19 cellular contexts compared by ENCODE assay signal in genomic region chr3:42520906-42521305, GRCh38. TPM values are rescaled to one million over a fixed set of nuclear protein-coding genes. Genes with fewer than 3 reads are reported as not detected.
DNase-seq lines count a peak whose midpoint lies in the region; ATAC-seq and TF ChIP-seq lines count a peak whose summit lies in the region.
"Had no signal": no experiment of that assay in that cellular context is flagged by ENCODE, and none has a peak within 500 bp of the region (broad histone marks: within the 10 kb centered on the region; RNA-seq: fewer than 3 reads in every experiment).

No MANE protein-coding gene starts in this region.

- intact Hi-C loops in CD8-positive, alpha-beta T cell (cut with DNase I, micrococcal nuclease): no loop called here

- no peaks in the 10 kb centered on the region for H3K27me3 Mint-ChIP-seq in activated CD4-positive, alpha-beta T cell treated with anti-CD3 and anti-CD28 coated beads, Interleukin-2, amount 10 ng/mL, durations not matched to agents 7 days and 5 days
- H3K27me3 Mint-ChIP-seq in CD8-positive, alpha-beta T cell (ENCODE audit: low read depth): no peaks in the 10 kb centered on the region
- no peaks in the 10 kb centered on the region for H3K27me3 Mint-ChIP-seq in neural crest cell (ENCODE audit: low read depth)

- H3K27ac Mint-ChIP-seq in activated CD4-positive, alpha-beta T cell treated with anti-CD3 and anti-CD28 coated beads, Interleukin-2, amount 10 ng/mL, durations not matched to agents 7 days and 5 days: peak overlapping the region; percentile 86
- H3K27ac Mint-ChIP-seq in CD8-positive, alpha-beta T cell: peak overlapping the region; percentile 76
- H3K27ac Mint-ChIP-seq in neural crest cell (ENCODE audit: unreplicated experiment): peak overlapping the region; percentile 51

- H3K27me3 ChIP-seq in CD8-positive, alpha-beta T cell (ENCODE audit: insufficient read depth, low read length): no peaks in the 10 kb centered on the region
- H3K27me3 ChIP-seq: Peyer's patch had no signal

- H3K4me1 Mint-ChIP-seq in activated CD4-positive, alpha-beta T cell treated with anti-CD3 and anti-CD28 coated beads, Interleukin-2, amount 10 ng/mL, durations not matched to agents 7 days and 5 days: peaks cover 32% of the 10 kb centered on the region
- peaks cover 39% of the 10 kb centered on the region for H3K4me1 Mint-ChIP-seq in CD8-positive, alpha-beta T cell (ENCODE audit: low read depth)
- no peaks in the 10 kb centered on the region for H3K4me1 Mint-ChIP-seq in neural crest cell

- POLR2A ChIA-PET in activated CD4-positive, alpha-beta T cell treated with anti-CD3 and anti-CD28 coated beads, Interleukin-2, amount 10 ng/mL, durations not matched to agents 7 days and 5 days (lab: Charles Lee): no interaction called here
- POLR2A ChIA-PET in CD8-positive, alpha-beta T cell (lab: Charles Lee): no interaction called here

- H3K27ac ChIP-seq in CD8-positive, alpha-beta T cell (ENCODE audit: low read depth, low read length): no peak overlapping the region
- H3K27ac ChIP-seq: Peyer's patch had no signal

- no peaks in the 10 kb centered on the region for H3K36me3 ChIP-seq in CD8-positive, alpha-beta T cell (ENCODE audit: insufficient read depth, low read length)

- no peak for TF ChIP-seq CTCF in CD8-positive, alpha-beta T cell (IDR thresholded peaks at IDR 0.05)
- no peak for TF ChIP-seq CTCF in neural crest cell (conservative IDR thresholded peaks at IDR 0.05)

- H3K9me3 ChIP-seq in CD8-positive, alpha-beta T cell (ENCODE audit: low read length): no peaks in the 10 kb centered on the region
- H3K9me3 ChIP-seq: Peyer's patch had no signal

- DNase-seq in activated CD4-positive, alpha-beta T cell treated with anti-CD3 and anti-CD28 coated beads, Interleukin-2, amount 10 ng/mL, durations not matched to agents 7 days and 5 days: no peak
- no peak for DNase-seq in activated CD4-positive, alpha-beta T cell treated with anti-CD3 and anti-CD28 coated beads, Interleukin-2, amount 50 U/mL, for 48 hours
- DNase-seq in CD8-positive, alpha-beta T cell: no peak
- DNase-seq in cerebellum (ENCODE audit: low spot score) (peak; percentile 89), neural crest cell (ENCODE audit: low read depth, low spot score) (no peak)
- DNase-seq: 8988T, DMS79, GDM1, HCEC 1CT, IMR-90, MV-4-11, NCI-H1417 treated with DMSO at 0.1 percent for 48 hours, NCI-H2029, NCI-H2171 treated with DMSO at 0.1 percent for 48 hours, NCI-H510A, Peyer's patch had no signal

- peaks cover 34% of the 10 kb centered on the region for H3K4me1 ChIP-seq in CD8-positive, alpha-beta T cell (ENCODE audit: insufficient read depth, low read length)

- ATAC-seq in CD8-positive, alpha-beta T cell: no peak
- ATAC-seq in GM18873 (IDR thresholded peaks at IDR 0.05; ENCODE audit: low FRiP score, unreplicated experiment): no peak
- no peak for ATAC-seq in HG03097 (IDR thresholded peaks at IDR 0.05; ENCODE audit: low FRiP score, unreplicated experiment)
- ATAC-seq in HG02885 (IDR thresholded peaks at IDR 0.05; ENCODE audit: poor library complexity, unreplicated experiment): no peak

- no peaks in the 10 kb centered on the region for H3K9me3 Mint-ChIP-seq in activated CD4-positive, alpha-beta T cell treated with anti-CD3 and anti-CD28 coated beads, Interleukin-2, amount 10 ng/mL, durations not matched to agents 7 days and 5 days
- H3K9me3 Mint-ChIP-seq in CD8-positive, alpha-beta T cell: no peaks in the 10 kb centered on the region
- no peaks in the 10 kb centered on the region for H3K9me3 Mint-ChIP-seq in neural crest cell

- no peak overlapping the region for H3K4me3 ChIP-seq in CD8-positive, alpha-beta T cell (ENCODE audit: low read depth, low read length)
- H3K4me3 ChIP-seq: Peyer's patch had no signal

- CTCF ChIA-PET in activated CD4-positive, alpha-beta T cell treated with anti-CD3 and anti-CD28 coated beads, Interleukin-2, amount 10 ng/mL, durations not matched to agents 7 days and 5 days (lab: Charles Lee): interaction anchor here (1.6 kb wide), 1 partner anchor 19 kb away, joined by 3 read pairs; the partner anchor contains the start of gene VIPR1
- CTCF ChIA-PET in CD8-positive, alpha-beta T cell (lab: Charles Lee): interaction anchor here (1.3 to 7.1 kb wide), 4 partner anchors 9 to 38 kb away, joined by 3 to 100 read pairs (median 41); no protein-coding TSS in a partner anchor

- peaks cover 14% of the 10 kb centered on the region for H3K36me3 Mint-ChIP-seq in activated CD4-positive, alpha-beta T cell treated with anti-CD3 and anti-CD28 coated beads, Interleukin-2, amount 10 ng/mL, durations not matched to agents 7 days and 5 days (ENCODE audit: low read depth)
- peaks cover 38% of the 10 kb centered on the region for H3K36me3 Mint-ChIP-seq in CD8-positive, alpha-beta T cell
- H3K36me3 Mint-ChIP-seq in neural crest cell (ENCODE audit: low read depth): no peaks in the 10 kb centered on the region

- no peak overlapping the region for H3K4me3 Mint-ChIP-seq in activated CD4-positive, alpha-beta T cell treated with anti-CD3 and anti-CD28 coated beads, Interleukin-2, amount 10 ng/mL, durations not matched to agents 7 days and 5 days
- no peak overlapping the region for H3K4me3 Mint-ChIP-seq in CD8-positive, alpha-beta T cell
- H3K4me3 Mint-ChIP-seq in neural crest cell: no peak overlapping the region

RNA-seq across cellular contexts. Expression of gene VIPR1, which starts 18.5 kb away (rescaled TPM):
- 10 to 100 TPM; 19.9 to 21.3 TPM for total RNA-seq in activated CD4-positive, alpha-beta T cell treated with anti-CD3 and anti-CD28 coated beads, Interleukin-2, amount 10 ng/mL, durations not matched to agents 7 days and 5 days
- total RNA-seq in CD8-positive, alpha-beta T cell: 10 to 100 TPM; 31.2 to 34.3 TPM
- 2.0 TPM for total RNA-seq in cerebellum
- 0.63 TPM in 1 of 2 replicates, not detected in the other for total RNA-seq in neural crest cell
- total RNA-seq: IMR-90 had no signal
